Comparison of ENCODE assay signal across 1 cellular context in the genomic region with DNA sequence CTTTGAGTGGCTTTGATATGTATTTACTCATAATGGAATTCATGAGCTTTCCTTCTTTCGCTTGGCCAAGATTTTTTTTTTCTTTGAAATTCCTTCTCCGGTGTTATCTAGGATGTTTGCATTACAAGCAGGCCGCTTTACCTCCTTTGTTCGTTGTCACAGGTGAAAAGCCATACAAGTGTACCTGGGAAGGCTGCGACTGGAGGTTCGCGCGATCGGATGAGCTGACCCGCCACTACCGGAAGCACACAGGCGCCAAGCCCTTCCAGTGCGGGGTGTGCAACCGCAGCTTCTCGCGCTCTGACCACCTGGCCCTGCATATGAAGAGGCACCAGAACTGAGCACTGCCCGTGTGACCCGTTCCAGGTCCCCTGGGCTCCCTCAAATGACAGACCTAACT.
A peak's percentile ranks its signal among the peaks of the same experiment; 100 is the strongest.
TF ChIP-seq lines count a peak whose summit lies in the region.

No MANE protein-coding gene starts in this region.

TF ChIP-seq in H1, 55 proteins besides CTCF, POLR2A, EP300 and RAD21:
- TF ChIP-seq CBX8 (IDR thresholded peaks at IDR 0.05; ENCODE audit: borderline replicate concordance, low read depth, low read length) (no peak), SP1 (IDR thresholded peaks at IDR 0.05; ENCODE audit: low read depth, low read length) (peak; percentile 35; the same call in 1 of the 2 replicates), JUN (IDR thresholded peaks at IDR 0.05; ENCODE audit: low read depth, low read length) (no peak), POU5F1 (IDR thresholded peaks at IDR 0.05; ENCODE audit: low read depth, low read length) (0 out of 2 replicates have a peak, but pooled peaks have one; percentile 50), NANOG (IDR thresholded peaks at IDR 0.05; ENCODE audit: insufficient read depth, low read depth, low read length, poor library complexity, severe bottlenecking) (peak; percentile 79), BACH1 (IDR thresholded peaks at IDR 0.05; ENCODE audit: low read length) (no peak), YY1 (IDR thresholded peaks at IDR 0.05; ENCODE audit: low read depth, low read length) (no peak), RBBP5 (IDR thresholded peaks at IDR 0.05; ENCODE audit: borderline replicate concordance, low read depth, low read length) (no peak), SAP30 (IDR thresholded peaks at IDR 0.05; ENCODE audit: insufficient read depth, insufficient replicate concordance, low read length) (no peak), POLR2AphosphoS5 (IDR thresholded peaks at IDR 0.05; ENCODE audit: low read depth, low read length) (no peak), SP4 (IDR thresholded peaks at IDR 0.05; ENCODE audit: low read length) (no peak), EGR1 (IDR thresholded peaks at IDR 0.05; ENCODE audit: borderline replicate concordance, low read depth, low read length) (no peak), KDM5A (IDR thresholded peaks at IDR 0.05; ENCODE audit: low read length) (no peak), BCL11A (IDR thresholded peaks at IDR 0.05; ENCODE audit: low read depth in 2 of 2, low read length in 2 of 2) (no peak), TBP (IDR thresholded peaks at IDR 0.05; ENCODE audit: low read depth, low read length) (peak; percentile 42; the same call in 1 of the 2 replicates), SUZ12 (IDR thresholded peaks at IDR 0.05; ENCODE audit: low read length) (no peak), CTBP2 (IDR thresholded peaks at IDR 0.05; ENCODE audit: borderline replicate concordance, insufficient read depth, insufficient read length, low read length) (no peak), BRCA1 (IDR thresholded peaks at IDR 0.05; ENCODE audit: low read depth, low read length) (no peak), JUND (IDR thresholded peaks at IDR 0.05; ENCODE audit: low read length) (no peak), TAF1 (IDR thresholded peaks at IDR 0.05; ENCODE audit: low read depth, low read length) (0 out of 2 replicates have a peak, but pooled peaks have one; percentile 44), HDAC2 (IDR thresholded peaks at IDR 0.05; ENCODE audit: borderline replicate concordance in 1 of 2, low read depth in 2 of 2, low read length in 2 of 2) (no peak), EZH2 (IDR thresholded peaks at IDR 0.05; ENCODE audit: low read depth, low read length, severe bottlenecking) (no peak), GABPA (IDR thresholded peaks at IDR 0.05; ENCODE audit: borderline replicate concordance, insufficient read depth, low read length) (no peak), ASH2L (IDR thresholded peaks at IDR 0.05; ENCODE audit: low read length) (no peak), SRF (IDR thresholded peaks at IDR 0.05; ENCODE audit: low read depth, low read length) (no peak), TCF12 (IDR thresholded peaks at IDR 0.05; ENCODE audit: low read depth, low read length) (peak; percentile 45; the same call in 1 of the 2 replicates), CREB1 (IDR thresholded peaks at IDR 0.05) (peak; percentile 70)
- TF ChIP-seq, protein P1, sequence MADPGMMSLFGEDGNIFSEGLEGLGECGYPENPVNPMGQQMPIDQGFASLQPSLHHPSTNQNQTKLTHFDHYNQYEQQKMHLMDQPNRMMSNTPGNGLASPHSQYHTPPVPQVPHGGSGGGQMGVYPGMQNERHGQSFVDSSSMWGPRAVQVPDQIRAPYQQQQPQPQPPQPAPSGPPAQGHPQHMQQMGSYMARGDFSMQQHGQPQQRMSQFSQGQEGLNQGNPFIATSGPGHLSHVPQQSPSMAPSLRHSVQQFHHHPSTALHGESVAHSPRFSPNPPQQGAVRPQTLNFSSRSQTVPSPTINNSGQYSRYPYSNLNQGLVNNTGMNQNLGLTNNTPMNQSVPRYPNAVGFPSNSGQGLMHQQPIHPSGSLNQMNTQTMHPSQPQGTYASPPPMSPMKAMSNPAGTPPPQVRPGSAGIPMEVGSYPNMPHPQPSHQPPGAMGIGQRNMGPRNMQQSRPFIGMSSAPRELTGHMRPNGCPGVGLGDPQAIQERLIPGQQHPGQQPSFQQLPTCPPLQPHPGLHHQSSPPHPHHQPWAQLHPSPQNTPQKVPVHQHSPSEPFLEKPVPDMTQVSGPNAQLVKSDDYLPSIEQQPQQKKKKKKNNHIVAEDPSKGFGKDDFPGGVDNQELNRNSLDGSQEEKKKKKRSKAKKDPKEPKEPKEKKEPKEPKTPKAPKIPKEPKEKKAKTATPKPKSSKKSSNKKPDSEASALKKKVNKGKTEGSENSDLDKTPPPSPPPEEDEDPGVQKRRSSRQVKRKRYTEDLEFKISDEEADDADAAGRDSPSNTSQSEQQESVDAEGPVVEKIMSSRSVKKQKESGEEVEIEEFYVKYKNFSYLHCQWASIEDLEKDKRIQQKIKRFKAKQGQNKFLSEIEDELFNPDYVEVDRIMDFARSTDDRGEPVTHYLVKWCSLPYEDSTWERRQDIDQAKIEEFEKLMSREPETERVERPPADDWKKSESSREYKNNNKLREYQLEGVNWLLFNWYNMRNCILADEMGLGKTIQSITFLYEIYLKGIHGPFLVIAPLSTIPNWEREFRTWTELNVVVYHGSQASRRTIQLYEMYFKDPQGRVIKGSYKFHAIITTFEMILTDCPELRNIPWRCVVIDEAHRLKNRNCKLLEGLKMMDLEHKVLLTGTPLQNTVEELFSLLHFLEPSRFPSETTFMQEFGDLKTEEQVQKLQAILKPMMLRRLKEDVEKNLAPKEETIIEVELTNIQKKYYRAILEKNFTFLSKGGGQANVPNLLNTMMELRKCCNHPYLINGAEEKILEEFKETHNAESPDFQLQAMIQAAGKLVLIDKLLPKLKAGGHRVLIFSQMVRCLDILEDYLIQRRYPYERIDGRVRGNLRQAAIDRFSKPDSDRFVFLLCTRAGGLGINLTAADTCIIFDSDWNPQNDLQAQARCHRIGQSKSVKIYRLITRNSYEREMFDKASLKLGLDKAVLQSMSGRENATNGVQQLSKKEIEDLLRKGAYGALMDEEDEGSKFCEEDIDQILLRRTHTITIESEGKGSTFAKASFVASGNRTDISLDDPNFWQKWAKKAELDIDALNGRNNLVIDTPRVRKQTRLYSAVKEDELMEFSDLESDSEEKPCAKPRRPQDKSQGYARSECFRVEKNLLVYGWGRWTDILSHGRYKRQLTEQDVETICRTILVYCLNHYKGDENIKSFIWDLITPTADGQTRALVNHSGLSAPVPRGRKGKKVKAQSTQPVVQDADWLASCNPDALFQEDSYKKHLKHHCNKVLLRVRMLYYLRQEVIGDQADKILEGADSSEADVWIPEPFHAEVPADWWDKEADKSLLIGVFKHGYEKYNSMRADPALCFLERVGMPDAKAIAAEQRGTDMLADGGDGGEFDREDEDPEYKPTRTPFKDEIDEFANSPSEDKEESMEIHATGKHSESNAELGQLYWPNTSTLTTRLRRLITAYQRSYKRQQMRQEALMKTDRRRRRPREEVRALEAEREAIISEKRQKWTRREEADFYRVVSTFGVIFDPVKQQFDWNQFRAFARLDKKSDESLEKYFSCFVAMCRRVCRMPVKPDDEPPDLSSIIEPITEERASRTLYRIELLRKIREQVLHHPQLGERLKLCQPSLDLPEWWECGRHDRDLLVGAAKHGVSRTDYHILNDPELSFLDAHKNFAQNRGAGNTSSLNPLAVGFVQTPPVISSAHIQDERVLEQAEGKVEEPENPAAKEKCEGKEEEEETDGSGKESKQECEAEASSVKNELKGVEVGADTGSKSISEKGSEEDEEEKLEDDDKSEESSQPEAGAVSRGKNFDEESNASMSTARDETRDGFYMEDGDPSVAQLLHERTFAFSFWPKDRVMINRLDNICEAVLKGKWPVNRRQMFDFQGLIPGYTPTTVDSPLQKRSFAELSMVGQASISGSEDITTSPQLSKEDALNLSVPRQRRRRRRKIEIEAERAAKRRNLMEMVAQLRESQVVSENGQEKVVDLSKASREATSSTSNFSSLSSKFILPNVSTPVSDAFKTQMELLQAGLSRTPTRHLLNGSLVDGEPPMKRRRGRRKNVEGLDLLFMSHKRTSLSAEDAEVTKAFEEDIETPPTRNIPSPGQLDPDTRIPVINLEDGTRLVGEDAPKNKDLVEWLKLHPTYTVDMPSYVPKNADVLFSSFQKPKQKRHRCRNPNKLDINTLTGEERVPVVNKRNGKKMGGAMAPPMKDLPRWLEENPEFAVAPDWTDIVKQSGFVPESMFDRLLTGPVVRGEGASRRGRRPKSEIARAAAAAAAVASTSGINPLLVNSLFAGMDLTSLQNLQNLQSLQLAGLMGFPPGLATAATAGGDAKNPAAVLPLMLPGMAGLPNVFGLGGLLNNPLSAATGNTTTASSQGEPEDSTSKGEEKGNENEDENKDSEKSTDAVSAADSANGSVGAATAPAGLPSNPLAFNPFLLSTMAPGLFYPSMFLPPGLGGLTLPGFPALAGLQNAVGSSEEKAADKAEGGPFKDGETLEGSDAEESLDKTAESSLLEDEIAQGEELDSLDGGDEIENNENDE (IDR thresholded peaks at IDR 0.05; ENCODE audit: insufficient replicate concordance, low read length), result no peak
- TF ChIP-seq, protein P2, sequence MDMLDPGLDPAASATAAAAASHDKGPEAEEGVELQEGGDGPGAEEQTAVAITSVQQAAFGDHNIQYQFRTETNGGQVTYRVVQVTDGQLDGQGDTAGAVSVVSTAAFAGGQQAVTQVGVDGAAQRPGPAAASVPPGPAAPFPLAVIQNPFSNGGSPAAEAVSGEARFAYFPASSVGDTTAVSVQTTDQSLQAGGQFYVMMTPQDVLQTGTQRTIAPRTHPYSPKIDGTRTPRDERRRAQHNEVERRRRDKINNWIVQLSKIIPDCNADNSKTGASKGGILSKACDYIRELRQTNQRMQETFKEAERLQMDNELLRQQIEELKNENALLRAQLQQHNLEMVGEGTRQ (IDR thresholded peaks at IDR 0.05; ENCODE audit: low read length), result no peak
- TF ChIP-seq, protein P3, sequence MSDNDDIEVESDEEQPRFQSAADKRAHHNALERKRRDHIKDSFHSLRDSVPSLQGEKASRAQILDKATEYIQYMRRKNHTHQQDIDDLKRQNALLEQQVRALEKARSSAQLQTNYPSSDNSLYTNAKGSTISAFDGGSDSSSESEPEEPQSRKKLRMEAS (IDR thresholded peaks at IDR 0.05), result 0 out of 2 replicates have a peak, but pooled peaks have one; percentile 29
- TF ChIP-seq, protein P4, sequence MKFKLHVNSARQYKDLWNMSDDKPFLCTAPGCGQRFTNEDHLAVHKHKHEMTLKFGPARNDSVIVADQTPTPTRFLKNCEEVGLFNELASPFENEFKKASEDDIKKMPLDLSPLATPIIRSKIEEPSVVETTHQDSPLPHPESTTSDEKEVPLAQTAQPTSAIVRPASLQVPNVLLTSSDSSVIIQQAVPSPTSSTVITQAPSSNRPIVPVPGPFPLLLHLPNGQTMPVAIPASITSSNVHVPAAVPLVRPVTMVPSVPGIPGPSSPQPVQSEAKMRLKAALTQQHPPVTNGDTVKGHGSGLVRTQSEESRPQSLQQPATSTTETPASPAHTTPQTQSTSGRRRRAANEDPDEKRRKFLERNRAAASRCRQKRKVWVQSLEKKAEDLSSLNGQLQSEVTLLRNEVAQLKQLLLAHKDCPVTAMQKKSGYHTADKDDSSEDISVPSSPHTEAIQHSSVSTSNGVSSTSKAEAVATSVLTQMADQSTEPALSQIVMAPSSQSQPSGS (IDR thresholded peaks at IDR 0.05; ENCODE audit: low read length), result no peak
